8 cellular contexts compared by ENCODE assay signal in the genomic region with DNA sequence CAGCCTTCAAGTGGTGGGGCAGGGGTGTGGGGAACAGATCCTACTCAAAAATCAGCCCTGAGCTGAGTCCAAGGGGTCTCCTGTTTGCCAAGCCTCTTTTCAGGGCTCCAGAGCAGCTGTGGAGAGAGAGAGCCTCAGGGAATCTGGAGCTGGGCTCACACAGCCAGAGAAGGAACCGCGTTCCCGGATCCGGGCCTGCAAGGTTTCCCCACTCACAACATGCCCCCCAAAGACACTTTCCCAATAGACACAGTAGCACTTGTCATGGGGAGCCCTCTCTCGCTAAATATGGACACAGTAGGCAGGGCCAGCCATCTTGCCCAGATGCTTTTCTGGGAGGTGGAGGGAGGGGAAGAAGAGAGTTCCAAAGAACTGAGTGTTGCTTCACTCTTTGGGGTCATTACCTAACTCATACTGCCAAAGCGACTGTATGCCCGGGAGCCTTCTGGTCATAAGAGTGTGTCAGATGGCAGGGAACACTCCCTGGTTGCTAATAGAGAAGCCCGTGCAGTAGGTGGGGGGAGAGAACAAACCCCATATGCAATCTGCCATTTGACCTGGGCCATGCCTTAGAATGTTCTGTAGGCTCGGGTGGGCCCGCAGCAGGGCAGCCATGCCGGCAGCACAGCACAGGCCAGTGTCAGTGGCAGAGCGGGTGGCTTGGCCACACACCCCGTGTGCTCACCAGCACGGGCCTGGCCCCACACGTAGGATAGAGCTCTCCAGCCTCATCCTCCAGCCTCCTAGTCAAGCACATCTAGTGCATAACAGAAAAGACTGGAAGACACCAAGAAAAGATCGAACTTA.
DNase-seq lines count a peak whose midpoint lies in the region; ATAC-seq and TF ChIP-seq lines count a peak whose summit lies in the region.

No MANE protein-coding gene starts in this region.

- H3K4me1 Mint-ChIP-seq in dendritic cell treated with granulocyte-macrophage colony-stimulating factor and Interleukin-4, amounts not matched to agents 40 ng/mL and 50 ng/mL, for 4 days (ENCODE audit: low read depth) = peaks cover 93% of the 10 kb centered on the region
- H3K4me1 Mint-ChIP-seq in progenitor cell of endocrine pancreas (ENCODE audit: low read depth) = peaks cover 13% of the 10 kb centered on the region

- peak overlapping the region; percentile 40 for H3K4me3 Mint-ChIP-seq in dendritic cell treated with granulocyte-macrophage colony-stimulating factor and Interleukin-4, amounts not matched to agents 40 ng/mL and 50 ng/mL, for 4 days
- H3K4me3 Mint-ChIP-seq in progenitor cell of endocrine pancreas (ENCODE audit: low read depth) = no peak overlapping the region

- no peaks in the 10 kb centered on the region for H3K36me3 ChIP-seq in mesendoderm (ENCODE audit: control insufficient read depth, insufficient read depth, low read length)

- H3K4ac ChIP-seq in mesendoderm (ENCODE audit: low read depth, low read length) = no peak overlapping the region

- H4K5ac ChIP-seq in mesendoderm (ENCODE audit: low read length) = no peak overlapping the region

- peak overlapping the region; percentile 13 for H3K18ac ChIP-seq in mesendoderm (ENCODE audit: low read length)

- H3K23ac ChIP-seq in mesendoderm (ENCODE audit: low read length) = no peak overlapping the region

- no peak overlapping the region for H3K4me3 ChIP-seq in mesendoderm (ENCODE audit: low read length)

- TF ChIP-seq CTCF in progenitor cell of endocrine pancreas (IDR thresholded peaks at IDR 0.05; ENCODE audit: unreplicated experiment) = no peak

- no peak overlapping the region for H3K27ac ChIP-seq in mesendoderm (ENCODE audit: low read depth, low read length)

- peak overlapping the region; percentile 19 for H3K56ac ChIP-seq in mesendoderm (ENCODE audit: low read length)

- H4K8ac ChIP-seq in mesendoderm (ENCODE audit: low read depth, low read length) = no peak overlapping the region

- H3K36me3 Mint-ChIP-seq in dendritic cell treated with granulocyte-macrophage colony-stimulating factor and Interleukin-4, amounts not matched to agents 40 ng/mL and 50 ng/mL, for 4 days (ENCODE audit: low read depth) = peaks cover 51% of the 10 kb centered on the region
- H3K36me3 Mint-ChIP-seq in progenitor cell of endocrine pancreas (ENCODE audit: insufficient read depth) = peaks cover 6% of the 10 kb centered on the region

- intact Hi-C loops in dendritic cell treated with granulocyte-macrophage colony-stimulating factor and Interleukin-4, amounts not matched to agents 40 ng/mL and 50 ng/mL, for 4 days (cut with micrococcal nuclease) = loop anchor here (5.0 to 10.0 kb wide), 2 partner anchors 42 to 119 kb away; partner anchors contain the start of gene SOCS1

- no peak overlapping the region for H2BK120ac ChIP-seq in mesendoderm (ENCODE audit: low read depth, low read length)

- no peaks in the 10 kb centered on the region for H3K27me3 Mint-ChIP-seq in dendritic cell treated with granulocyte-macrophage colony-stimulating factor and Interleukin-4, amounts not matched to agents 40 ng/mL and 50 ng/mL, for 4 days
- no peaks in the 10 kb centered on the region for H3K27me3 Mint-ChIP-seq in progenitor cell of endocrine pancreas

- no peaks in the 10 kb centered on the region for H3K9me3 Mint-ChIP-seq in dendritic cell treated with granulocyte-macrophage colony-stimulating factor and Interleukin-4, amounts not matched to agents 40 ng/mL and 50 ng/mL, for 4 days
- no peaks in the 10 kb centered on the region for H3K9me3 Mint-ChIP-seq in progenitor cell of endocrine pancreas (ENCODE audit: low read depth)

- no peaks in the 10 kb centered on the region for H3K27me3 ChIP-seq in mesendoderm (ENCODE audit: insufficient read depth, low read length, poor library complexity)

- H3K9ac ChIP-seq in mesendoderm (ENCODE audit: low read length) = no peak overlapping the region

- H3K79me2 ChIP-seq in mesendoderm (ENCODE audit: control insufficient read depth, insufficient read depth, low read length) = no peaks in the 10 kb centered on the region

- no peaks in the 10 kb centered on the region for H3K79me1 ChIP-seq in mesendoderm (ENCODE audit: low read length)

- H3K4me1 ChIP-seq in mesendoderm (ENCODE audit: control insufficient read depth, low read depth, low read length) = peaks cover 20% of the 10 kb centered on the region

- DNase-seq in AG08396 (ENCODE audit: low spot score) (peak; percentile 41), LHCN-M2 (ENCODE audit: low read depth) (peak; percentile 59), mesendoderm (no peak), progenitor cell of endocrine pancreas (ENCODE audit: low spot score, unreplicated experiment) (no peak)
- no peak for DNase-seq in activated naive CD4-positive, alpha-beta T cell treated with Interleukin-2 at 50 U/mL for 16 hours
- DNase-seq in stimulated activated naive CD4-positive, alpha-beta T cell (lab: John Stamatoyannopoulos, UW) = no peak

- H2AK5ac ChIP-seq in mesendoderm (ENCODE audit: low read length) = peak overlapping the region; percentile 15

- no CpG with 5 or more reads among the region's 16 CpGs for WGBS in mesendoderm (ENCODE audit: extremely low coverage, insufficient coverage, low lambda C conversion rate)

- no peak overlapping the region for H2BK5ac ChIP-seq in mesendoderm (ENCODE audit: low read length)

- no peak overlapping the region for H3K4me2 ChIP-seq in mesendoderm (ENCODE audit: low read length)

- peak overlapping the region; percentile 97 for H3K27ac Mint-ChIP-seq in dendritic cell treated with granulocyte-macrophage colony-stimulating factor and Interleukin-4, amounts not matched to agents 40 ng/mL and 50 ng/mL, for 4 days
- no peak overlapping the region for H3K27ac Mint-ChIP-seq in progenitor cell of endocrine pancreas

- no peak for ATAC-seq in GM18858 (IDR thresholded peaks at IDR 0.05; ENCODE audit: unreplicated experiment)

- no peak overlapping the region for H2BK15ac ChIP-seq in mesendoderm (replicated peaks; ENCODE audit: low read depth)

Comparison
In these comparisons a context has a peak if more than half of its experiments do, and no peak if none do; other contexts are left out.
1. DNase-seq: peak in AG08396 (single experiment) and LHCN-M2 (single experiment); none in mesendoderm (single experiment), activated naive CD4-positive, alpha-beta T cell treated with Interleukin-2 at 50 U/mL for 16 hours (single experiment), progenitor cell of endocrine pancreas (single experiment) and stimulated activated naive CD4-positive, alpha-beta T cell (0 of 6).